In genomic region chr11:132028380-132029240, GRCh38 we compare ENCODE assay signal across 8 cellular contexts.
DNase-seq lines count a peak whose midpoint lies in the region; ATAC-seq, FAIRE-seq and TF ChIP-seq lines count a peak whose summit lies in the region.

No MANE protein-coding gene starts in this region.

- CTCF ChIA-PET in GM10248 (lab: Yijun Ruan, JAX), result interaction anchor here (1.2 kb wide), 1 partner anchor 12 kb away, joined by 5 read pairs; no protein-coding TSS in a partner anchor

- H3K27me3 ChIP-seq in BE2C (no peaks in the 10 kb centered on the region), Loucy (ENCODE audit: insufficient read depth, low read length, poor library complexity, severe bottlenecking) (no peaks in the 10 kb centered on the region), bronchial epithelial cell (ENCODE audit: control insufficient read depth, insufficient read depth, low read length) (no peaks in the 10 kb centered on the region)

- H3K27ac Mint-ChIP-seq in T-helper 17 cell, result no peak overlapping the region

- H3K36me3 ChIP-seq in BE2C (no peaks in the 10 kb centered on the region), Loucy (ENCODE audit: insufficient read depth, low read length) (no peaks in the 10 kb centered on the region), bronchial epithelial cell (ENCODE audit: control insufficient read depth, insufficient read depth, low read length) (no peaks in the 10 kb centered on the region)

- H3K9me2 ChIP-seq in Loucy (replicated peaks; ENCODE audit: low read depth, low read length), result no peaks in the 10 kb centered on the region

- no peak overlapping the region for H2AFZ ChIP-seq in Loucy (ENCODE audit: low read length)

- H3K9me3 ChIP-seq in BE2C (no peaks in the 10 kb centered on the region), Loucy (ENCODE audit: insufficient read depth, low read depth, low read length) (no peaks in the 10 kb centered on the region), T-helper 17 cell (ENCODE audit: control insufficient read depth, low read length, poor library complexity, severe bottlenecking) (no peaks in the 10 kb centered on the region)

- H3K4me1 ChIP-seq in BE2C (no peaks in the 10 kb centered on the region), Loucy (ENCODE audit: insufficient read depth, low read length, poor library complexity, severe bottlenecking) (peaks cover 3% of the 10 kb centered on the region)

- H3F3A ChIP-seq in Loucy (ENCODE audit: low read depth), result no peaks in the 10 kb centered on the region

- TF ChIP-seq CTCF in BE2C (IDR thresholded peaks at IDR 0.05; ENCODE audit: low read depth, low read length) (0 out of 2 replicates have a peak, but pooled peaks have one; percentile 8), Loucy (conservative IDR thresholded peaks at IDR 0.05; ENCODE audit: low read length) (peak; percentile 79), bronchial epithelial cell (IDR thresholded peaks at IDR 0.05; ENCODE audit: insufficient read depth, low read length, severe bottlenecking) (peak; percentile 46), GM10248 (IDR thresholded peaks at IDR 0.05; ENCODE audit: control extremely low read depth, extremely low read depth, low read depth, missing control alignments) (no peak)

- H3K4me3 ChIP-seq in BE2C (ENCODE audit: low read depth, low read length) (no peak overlapping the region), Loucy (ENCODE audit: low read length, poor library complexity, severe bottlenecking) (no peak overlapping the region), bronchial epithelial cell (ENCODE audit: low read depth, low read length) (no peak overlapping the region)

- H3K36me3 Mint-ChIP-seq in T-helper 17 cell (ENCODE audit: low read depth), result no peaks in the 10 kb centered on the region

- DNase-seq in BE2C (no peak), bronchial epithelial cell (ENCODE audit: low read depth) (peak; percentile 61), lung microvascular endothelial cell (ENCODE audit: low read depth in 2 of 2) (peak; percentile 63 to 73), GM10248 (ENCODE audit: extremely low spot score) (no peak), T-helper 17 cell (no peak)

- no peak overlapping the region for H3K9ac ChIP-seq in Loucy (ENCODE audit: low read depth, low read length, poor library complexity, severe bottlenecking)

- H3K4me2 ChIP-seq in Loucy (ENCODE audit: low read depth, low read length, poor library complexity, severe bottlenecking), result no peak overlapping the region

- no peaks in the 10 kb centered on the region for H3K79me2 ChIP-seq in Loucy (ENCODE audit: insufficient read depth, low read length)

- H3K27me3 Mint-ChIP-seq in T-helper 17 cell, result no peaks in the 10 kb centered on the region

- no peak overlapping the region for H3K4me3 Mint-ChIP-seq in T-helper 17 cell

- H4K20me1 ChIP-seq in Loucy (ENCODE audit: insufficient read depth, low read length, poor library complexity, severe bottlenecking), result no peaks in the 10 kb centered on the region

- H3K4me1 Mint-ChIP-seq in T-helper 17 cell, result no peaks in the 10 kb centered on the region

- POLR2A ChIA-PET in GM10248 (lab: Yijun Ruan, JAX), result no interaction called here

- FAIRE-seq in bronchial epithelial cell (lab: Jason Lieb, UNC), result no peak

- ATAC-seq in GM18907 (IDR thresholded peaks at IDR 0.05; ENCODE audit: unreplicated experiment) (peak; percentile 87), T-helper 17 cell (no peak), GM21528 (IDR thresholded peaks at IDR 0.05; ENCODE audit: low FRiP score, unreplicated experiment) (no peak)

Comparison
In these comparisons a context has a peak if more than half of its experiments do, and no peak if none do; other contexts are left out.
1. DNase-seq: peak in bronchial epithelial cell (single experiment) and lung microvascular endothelial cell (2 of 2); none in BE2C (single experiment), GM10248 (single experiment) and T-helper 17 cell (0 of 3).